ENCODE assay signal across 1 cellular context in the genomic region with DNA sequence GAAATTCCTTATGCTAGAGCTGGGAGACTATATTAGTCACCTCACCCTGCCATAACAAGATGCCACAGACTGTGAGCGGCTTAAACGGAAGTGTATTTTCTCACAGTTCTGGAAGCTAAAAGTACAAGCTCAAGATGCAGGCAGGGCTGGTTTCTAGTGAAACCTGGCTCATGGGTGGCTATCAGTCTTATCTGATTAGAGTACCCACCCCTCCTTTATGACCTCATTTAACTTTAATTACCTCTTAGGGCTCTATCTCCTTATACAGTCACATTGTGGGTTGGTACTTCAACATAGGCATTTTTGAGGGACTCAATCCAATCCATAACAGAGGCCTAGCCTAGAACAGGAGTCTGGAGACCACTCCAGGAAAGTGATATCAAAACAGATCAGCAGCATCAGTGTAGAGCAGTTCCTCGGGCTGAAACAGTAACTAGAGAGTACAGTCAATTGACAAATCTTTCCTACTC.
TF ChIP-seq lines count a peak whose summit lies in the region.

No MANE protein-coding gene starts in this region.

TF ChIP-seq in K562, 482 proteins besides CTCF, POLR2A, EP300 and RAD21:
- TF ChIP-seq GABPB1 (CRISPR knock-in tag; IDR thresholded peaks at IDR 0.05) (no peak), SPI1 (IDR thresholded peaks at IDR 0.05; ENCODE audit: borderline replicate concordance, low read depth, low read length) (no peak), DACH1 (IDR thresholded peaks at IDR 0.05; ENCODE audit: partially characterized antibody) (no peak), SREBF2 (CRISPR knock-in tag; IDR thresholded peaks at IDR 0.05) (0 out of 2 replicates have a peak, but pooled peaks have one; percentile 42), CC2D1A (IDR thresholded peaks at IDR 0.05) (no peak), MED1 (CRISPR knock-in tag; IDR thresholded peaks at IDR 0.05; ENCODE audit: borderline replicate concordance) (no peak), RBM15 (IDR thresholded peaks at IDR 0.05; ENCODE audit: insufficient read depth, low read length) (no peak), ATF7 (IDR thresholded peaks at IDR 0.05) (0 out of 2 replicates have a peak, but pooled peaks have one; percentile 46), HNRNPLL (IDR thresholded peaks at IDR 0.05; ENCODE audit: low read depth, low read length, poor library complexity, severe bottlenecking) (no peak), TCFL5 (CRISPR knock-in tag; conservative IDR thresholded peaks at IDR 0.05) (no peak), ARID1B (IDR thresholded peaks at IDR 0.05) (no peak), ZBTB33 (CRISPR knock-in tag; IDR thresholded peaks at IDR 0.05) (no peak), JUND (IDR thresholded peaks at IDR 0.05; ENCODE audit: borderline replicate concordance, low read depth, low read length) (no peak), JUND (tag; IDR thresholded peaks at IDR 0.05; ENCODE audit: borderline replicate concordance, low read depth, low read length) (no peak; the same call in 2 of the 3 replicates), ZBTB34 (CRISPR knock-in tag; IDR thresholded peaks at IDR 0.05) (no peak), GATA2 (CRISPR knock-in tag; IDR thresholded peaks at IDR 0.05) (peak; percentile 28; the same call in 1 of the 2 replicates), ZNF347 (CRISPR knock-in tag; IDR thresholded peaks at IDR 0.05; ENCODE audit: low read depth) (no peak)
